In genomic region chr4:1755297-1755696, GRCh38 we compare ENCODE assay signal across 18 cellular contexts. TPM values are rescaled to one million over a fixed set of nuclear protein-coding genes. Genes with fewer than 3 reads are reported as not detected.
A peak's percentile ranks its signal among the peaks of the same experiment; 100 is the strongest.
DNase-seq lines count a peak whose midpoint lies in the region; ATAC-seq, FAIRE-seq and TF ChIP-seq lines count a peak whose summit lies in the region.
"Had no signal": no experiment of that assay in that cellular context is flagged by ENCODE, and none has a peak within 500 bp of the region (broad histone marks: within the 10 kb centered on the region; RNA-seq: fewer than 3 reads in every experiment).

No MANE protein-coding gene starts in this region.

- FAIRE-seq in HepG2 (lab: Jason Lieb, UNC) (no peak), GM19239 (lab: Jason Lieb, UNC) (no peak)
- FAIRE-seq: A549, GM12892, HTR-8/SVneo had no signal

- no peaks in the 10 kb centered on the region for H3K9me3 ChIP-seq in HepG2 (ENCODE audit: low read length)
- no peaks in the 10 kb centered on the region for H3K9me3 ChIP-seq in right lobe of liver
- H3K9me3 ChIP-seq in esophagus (ENCODE audit: control insufficient read depth in 2 of 2, insufficient read depth in 1 of 2, low read depth in 1 of 2, low read length in 1 of 2) = no peaks in the 10 kb centered on the region
- no peaks in the 10 kb centered on the region for H3K9me3 ChIP-seq in spleen
- H3K9me3 ChIP-seq in gastroesophageal sphincter = no peaks in the 10 kb centered on the region
- H3K9me3 ChIP-seq: A549, HAP-1 had no signal

- H2AFZ ChIP-seq in HepG2 (ENCODE audit: low read length) = no peak overlapping the region

- H3K4me3 ChIP-seq in HepG2 (replicated peaks in 1 of 3; ENCODE audit: insufficient read depth in 1 of 3, low read depth in 2 of 3, low read length in 3 of 3) (no peak overlapping the region), right lobe of liver (no peak overlapping the region), esophagus (ENCODE audit: low read depth in 1 of 2, low read length in 2 of 2) (no peak overlapping the region), spleen (no peak overlapping the region), gastroesophageal sphincter (no peak overlapping the region)
- H3K4me3 ChIP-seq: A549, HAP-1 had no signal

- H3K79me2 ChIP-seq in HepG2 (ENCODE audit: insufficient read depth, low read length) = no peaks in the 10 kb centered on the region

- no peak for TF ChIP-seq RAD21 in HepG2 (CRISPR knock-in tag; IDR thresholded peaks at IDR 0.05)

- no peak for TF ChIP-seq EP300 in HepG2 (IDR thresholded peaks at IDR 0.05; ENCODE audit: low read depth in 2 of 2, low read length in 2 of 2)
- no peak for TF ChIP-seq EP300 in HepG2 (CRISPR knock-in tag; IDR thresholded peaks at IDR 0.05; ENCODE audit: borderline replicate concordance)
- TF ChIP-seq EP300 in gastroesophageal sphincter (IDR thresholded peaks at IDR 0.05) = no peak

- H3K27ac ChIP-seq in HepG2 (ENCODE audit: extremely low read length, insufficient read depth, low read length) (no peak overlapping the region), right lobe of liver (no peak overlapping the region), esophagus (ENCODE audit: low read depth in 2 of 2, low read length in 1 of 2) (peak overlapping the region; percentile 8 to 95), spleen (peak overlapping the region in 6 of 8 donors; percentile 11 to 67 (median 40)), gastroesophageal sphincter (no peak overlapping the region)
- H3K27ac ChIP-seq: 22Rv1 had no signal

- WGBS in HepG2 (ENCODE audit: low lambda C conversion rate) = no CpG with 5 or more reads among the region's 17 CpGs
- no CpG with 5 or more reads among the region's 17 CpGs for WGBS in right lobe of liver (ENCODE audit: insufficient coverage, low coverage, low lambda C conversion rate, missing lambda C conversion rate)
- 81 to 82% methylated on average over 13 to 17 of the region's 17 CpGs for WGBS in esophagus, 2 donors
- 74 to 94% (median 82%) methylated on average over 3 to 17 of the region's 17 CpGs for WGBS in spleen, 5 donors
- 85% methylated on average over 9 of the region's 17 CpGs; no CpG with 5 or more reads in 1 of the 2 donors for WGBS in gastroesophageal sphincter (ENCODE audit: low coverage in 1 of 2), 2 donors

- CTCF ChIA-PET in HepG2 (lab: Yijun Ruan, JAX; ENCODE audit: low intra/inter-chr PET ratio, low total read pairs) = no interaction called here

- no peak overlapping the region for H3K4me2 ChIP-seq in HepG2 (ENCODE audit: low read depth, low read length)
- H3K4me2 ChIP-seq: A549 had no signal

- in situ Hi-C loops in HepG2 (cut with HindIII; ENCODE audit: extremely low pct_ligation_motif_present, low pct_unique_long_range_greater_than_20kb) = loop anchor here (10.0 kb wide), 1 partner anchor 50 kb away; no protein-coding TSS in a partner anchor

- no peak overlapping the region for H3K9ac ChIP-seq in HepG2 (ENCODE audit: insufficient read depth, low read depth, low read length)

- no peaks in the 10 kb centered on the region for H3K36me3 ChIP-seq in HepG2 (replicated peaks in 1 of 2; ENCODE audit: control insufficient read depth in 1 of 2, insufficient read depth in 2 of 2, low read length in 2 of 2)
- no peaks in the 10 kb centered on the region for H3K36me3 ChIP-seq in right lobe of liver
- H3K36me3 ChIP-seq in esophagus (ENCODE audit: control insufficient read depth in 2 of 2, insufficient read depth in 2 of 2, low read length in 1 of 2) = no peaks in the 10 kb centered on the region
- H3K36me3 ChIP-seq in spleen = no peaks in the 10 kb centered on the region
- H3K36me3 ChIP-seq in gastroesophageal sphincter = no peaks in the 10 kb centered on the region
- H3K36me3 ChIP-seq: HAP-1 had no signal

- intact Hi-C loops in HepG2 (cut with micrococcal nuclease; ENCODE audit: unreplicated experiment) (no loop called here), right lobe of liver (cut with DNase I) (loop anchor here in 1 of 2 donors (10.0 kb wide), 1 partner anchor 140 kb away; no protein-coding TSS in a partner anchor), spleen (cut with DNase I; ENCODE audit: low total_unique reads) (no loop called here)

- POLR2A ChIA-PET in HepG2 (lab: Yijun Ruan, JAX) = interaction anchor here (1.3 to 34.3 kb wide), 2 partner anchors 11 to 34 kb away, joined by 4 to 1258 read pairs; partner anchors contain the start of gene FGFR3

- H4K20me1 ChIP-seq in HepG2 (ENCODE audit: insufficient read depth, low read length) = no peaks in the 10 kb centered on the region

- BruUV-seq in HepG2 (replicated peaks; lab: Mats Ljungman, UMichigan) = no TSS peak

- TF ChIP-seq POLR2A in HepG2 (IDR thresholded peaks at IDR 0.05; ENCODE audit: insufficient read depth in 1 of 2, low read depth in 2 of 2, low read length in 2 of 2) (no peak), right lobe of liver (IDR thresholded peaks at IDR 0.05) (no peak), spleen (IDR thresholded peaks at IDR 0.05) (no peak), gastroesophageal sphincter (IDR thresholded peaks at IDR 0.05) (no peak)

- no peak for ATAC-seq in HepG2
- ATAC-seq in right lobe of liver = no peak
- ATAC-seq in gastroesophageal sphincter = no peak

- H3K27me3 ChIP-seq in HepG2 (ENCODE audit: control insufficient read depth in 1 of 2, insufficient read depth in 2 of 2, low read length in 2 of 2) (no peaks in the 10 kb centered on the region; a peak in 1 of 5 replicates), right lobe of liver (no peaks in the 10 kb centered on the region), esophagus (ENCODE audit: control insufficient read depth in 1 of 2, insufficient read depth in 2 of 2, low read length in 2 of 2) (no peaks in the 10 kb centered on the region), spleen (replicated peaks in 1 of 7) (peaks cover 0 to 15% (median 0%) of the 10 kb centered on the region in 7 donors), gastroesophageal sphincter (peaks cover 9% of the 10 kb centered on the region)

- peaks cover 95% of the 10 kb centered on the region for H3K4me1 ChIP-seq in HepG2 (ENCODE audit: insufficient read depth, low read length)
- H3K4me1 ChIP-seq in right lobe of liver = no peaks in the 10 kb centered on the region
- H3K4me1 ChIP-seq in esophagus (ENCODE audit: control insufficient read depth in 2 of 2, insufficient read depth in 2 of 2, low read length in 1 of 2) = peaks cover 22 to 70% of the 10 kb centered on the region in 2 donors
- peaks cover 17 to 62% (median 41%) of the 10 kb centered on the region in 6 donors for H3K4me1 ChIP-seq in spleen
- peaks cover 0 to 9% (median 0%) of the 10 kb centered on the region in 3 donors for H3K4me1 ChIP-seq in gastroesophageal sphincter
- H3K4me1 ChIP-seq: HAP-1 had no signal

- DNase-seq in HepG2 (ENCODE audit: low spot score) (no peak), right lobe of liver (no peak), spleen (no peak), NCI-H1417 (lab: John Stamatoyannopoulos, UW) (no peak), GM19239 (ENCODE audit: insufficient read length, low spot score) (no peak)
- DNase-seq: AML-193; CD4-positive, alpha-beta memory T cell; DMS153; DMS79; GDM1 had no signal

- no peak for TF ChIP-seq CTCF in HepG2 (CRISPR knock-in tag; IDR thresholded peaks at IDR 0.05)
- TF ChIP-seq CTCF in right lobe of liver (IDR thresholded peaks at IDR 0.05) = no peak
- TF ChIP-seq CTCF in spleen (IDR thresholded peaks at IDR 0.05 in 8 of 11, conservative IDR thresholded peaks at IDR 0.05 in 3 of 11) = no peak
- no peak for TF ChIP-seq CTCF in gastroesophageal sphincter (IDR thresholded peaks at IDR 0.05)

RNA-seq across cellular contexts. Expression of gene TACC3, which starts 34.0 kb away (rescaled TPM):
- total RNA-seq in HepG2 (2016; rRNA removed; fragmentation: Illumina TruSeq; extraction: Trizol) (21.2 and 35.4 TPM in 2 replicates), right lobe of liver (1 to 10 TPM; 2.2 to 5.7 (median 4.8) TPM), spleen (10 to 100 TPM; 33.3 to 84.4 (median 56.5) TPM), gastroesophageal sphincter (1 to 10 TPM; 6.0 to 8.2 (median 7.1) TPM)
- 9.8 and 10.0 TPM in 2 replicates for total RNA-seq in HepG2 (2016; cell fraction: cytosol; rRNA removed; fragmentation: Illumina TruSeq; extraction: Trizol; ENCODE audit: low read depth)
- 23.8 and 32.4 TPM in 2 replicates for total RNA-seq in HepG2 (2016; cell fraction: insoluble cytoplasmic fraction; rRNA removed; fragmentation: Illumina TruSeq; extraction: Trizol)
- total RNA-seq in HepG2 (2016; cell fraction: membrane; rRNA removed; fragmentation: Illumina TruSeq; extraction: Trizol) = 15.9 and 17.1 TPM in 2 replicates
- 24.3 and 29.3 TPM in 2 replicates for total RNA-seq in HepG2 (2016; cell fraction: nucleus; rRNA removed; fragmentation: Illumina TruSeq; extraction: Trizol)
- polyA plus RNA-seq in HepG2 (2011; rRNA removed) (15.7 and 20.3 TPM in 2 replicates), esophagus (10 to 100 TPM; 22.5 to 25.7 TPM), spleen (10 to 100 TPM; 49.7 to 56.6 (median 50.3) TPM)
- 8.7 and 16.8 TPM in 2 replicates for polyA plus RNA-seq in HepG2 (2011; cell fraction: cytosol; rRNA removed)
- polyA plus RNA-seq in HepG2 (2011; cell fraction: nucleus; rRNA removed) = 68.2 and 101 TPM in 2 replicates
- 16.3 and 27.3 TPM in 2 replicates for polyA plus RNA-seq in HepG2 (2012)
- polyA plus RNA-seq in HepG2 (2016; cell fraction: cytosol; fragmentation: Illumina TruSeq; extraction: Trizol; ENCODE audit: low read depth) = 5.5 and 6.4 TPM in 2 replicates
- 59.5 and 79.8 TPM in 2 replicates for polyA plus RNA-seq in HepG2 (2016; cell fraction: insoluble cytoplasmic fraction; fragmentation: Illumina TruSeq; extraction: Trizol; ENCODE audit: low read depth)
- polyA plus RNA-seq in HepG2 (2016; cell fraction: membrane; fragmentation: Illumina TruSeq; extraction: Trizol; ENCODE audit: low read depth) = 10.8 and 13.8 TPM in 2 replicates
- 133 and 138 TPM in 2 replicates for polyA plus RNA-seq in HepG2 (2016; cell fraction: nucleus; fragmentation: Illumina TruSeq; extraction: Trizol; ENCODE audit: insufficient read depth, low read depth)
- 12.7 and 22.2 TPM in 2 replicates for polyA minus RNA-seq in HepG2 (2011; rRNA and poly(A)+ RNA removed; ENCODE audit: low replicate concordance)
- 7.4 and 8.9 TPM in 2 replicates for polyA minus RNA-seq in HepG2 (2011; cell fraction: cytosol; rRNA and poly(A)+ RNA removed)
- 10.9 and 13.8 TPM in 2 replicates for polyA minus RNA-seq in HepG2 (2011; cell fraction: nucleus; rRNA and poly(A)+ RNA removed)

RNA-seq across cellular contexts. Expression of gene TMEM129, which starts 34.2 kb away (rescaled TPM):
- total RNA-seq in HepG2 (2016; rRNA removed; fragmentation: Illumina TruSeq; extraction: Trizol) = 15.5 and 25.8 TPM in 2 replicates
- 9.2 and 12.7 TPM in 2 replicates for total RNA-seq in HepG2 (2016; cell fraction: cytosol; rRNA removed; fragmentation: Illumina TruSeq; extraction: Trizol; ENCODE audit: low read depth)
- total RNA-seq in HepG2 (2016; cell fraction: insoluble cytoplasmic fraction; rRNA removed; fragmentation: Illumina TruSeq; extraction: Trizol) = 14.4 and 26.2 TPM in 2 replicates
- 28.5 and 34.5 TPM in 2 replicates for total RNA-seq in HepG2 (2016; cell fraction: membrane; rRNA removed; fragmentation: Illumina TruSeq; extraction: Trizol)
- 20.4 and 23.0 TPM in 2 replicates for total RNA-seq in HepG2 (2016; cell fraction: nucleus; rRNA removed; fragmentation: Illumina TruSeq; extraction: Trizol)
- polyA plus RNA-seq in HepG2 (2011; rRNA removed) = 19.0 and 36.1 TPM in 2 replicates
- polyA plus RNA-seq in HepG2 (2011; cell fraction: cytosol; rRNA removed) = 18.9 and 32.3 TPM in 2 replicates
- 79.1 and 84.6 TPM in 2 replicates for polyA plus RNA-seq in HepG2 (2011; cell fraction: nucleus; rRNA removed)
- 16.1 and 20.7 TPM in 2 replicates for polyA plus RNA-seq in HepG2 (2012)
- 9.4 and 10.4 TPM in 2 replicates for polyA plus RNA-seq in HepG2 (2016; cell fraction: cytosol; fragmentation: Illumina TruSeq; extraction: Trizol; ENCODE audit: low read depth)
- polyA plus RNA-seq in HepG2 (2016; cell fraction: insoluble cytoplasmic fraction; fragmentation: Illumina TruSeq; extraction: Trizol; ENCODE audit: low read depth) = 14.1 and 16.2 TPM in 2 replicates
- 21.6 and 23.3 TPM in 2 replicates for polyA plus RNA-seq in HepG2 (2016; cell fraction: membrane; fragmentation: Illumina TruSeq; extraction: Trizol; ENCODE audit: low read depth)
- polyA plus RNA-seq in HepG2 (2016; cell fraction: nucleus; fragmentation: Illumina TruSeq; extraction: Trizol; ENCODE audit: insufficient read depth, low read depth) = 36.1 and 41.5 TPM in 2 replicates
- 7.1 and 61.3 TPM in 2 replicates for polyA minus RNA-seq in HepG2 (2011; rRNA and poly(A)+ RNA removed; ENCODE audit: low replicate concordance)
- 18.8 and 21.5 TPM in 2 replicates for polyA minus RNA-seq in HepG2 (2011; cell fraction: cytosol; rRNA and poly(A)+ RNA removed)
- polyA minus RNA-seq in HepG2 (2011; cell fraction: nucleus; rRNA and poly(A)+ RNA removed) = 6.4 and 8.5 TPM in 2 replicates
- 10 to 100 TPM; 13.8 to 51.0 (median 25.4) TPM for total RNA-seq in right lobe of liver
- polyA plus RNA-seq in esophagus = 10 to 100 TPM; 21.8 to 25.6 TPM
- total RNA-seq in spleen = 10 to 100 TPM; 24.2 to 51.0 (median 34.7) TPM
- 10 to 100 TPM; 17.2 to 32.7 (median 21.9) TPM for polyA plus RNA-seq in spleen
- 10 to 100 TPM; 46.6 to 94.2 (median 64.6) TPM for total RNA-seq in gastroesophageal sphincter

RNA-seq across cellular contexts. Expression of gene FGFR3, which starts 37.8 kb away (rescaled TPM):
- total RNA-seq in HepG2 (2016; rRNA removed; fragmentation: Illumina TruSeq; extraction: Trizol) (40.2 and 103 TPM in 2 replicates), right lobe of liver (10 to 100 TPM; 14.3 to 30.0 (median 25.7) TPM), spleen (1 to 10 TPM; 1.6 to 7.5 (median 4.0) TPM), gastroesophageal sphincter (10 to 100 TPM in 1 of 4 donors, 1 to 10 TPM in 3; 1.4 to 17.7 (median 1.8) TPM)
- 18.3 and 22.4 TPM in 2 replicates for total RNA-seq in HepG2 (2016; cell fraction: cytosol; rRNA removed; fragmentation: Illumina TruSeq; extraction: Trizol; ENCODE audit: low read depth)
- total RNA-seq in HepG2 (2016; cell fraction: insoluble cytoplasmic fraction; rRNA removed; fragmentation: Illumina TruSeq; extraction: Trizol) = 38.7 and 106 TPM in 2 replicates
- total RNA-seq in HepG2 (2016; cell fraction: membrane; rRNA removed; fragmentation: Illumina TruSeq; extraction: Trizol) = 39.4 and 45.4 TPM in 2 replicates
- total RNA-seq in HepG2 (2016; cell fraction: nucleus; rRNA removed; fragmentation: Illumina TruSeq; extraction: Trizol) = 114 and 144 TPM in 2 replicates
- polyA plus RNA-seq in HepG2 (2011; rRNA removed) (109 and 159 TPM in 2 replicates), esophagus (100 to 1,000 TPM in 1 of 2 donors, 10 to 100 TPM in 1; 97.6 to 121 TPM), spleen (1 to 10 TPM; 1.0 to 4.8 (median 1.5) TPM)
- polyA plus RNA-seq in HepG2 (2011; cell fraction: cytosol; rRNA removed) = 87.8 and 132 TPM in 2 replicates
- 914 and 1,354 TPM in 2 replicates for polyA plus RNA-seq in HepG2 (2011; cell fraction: nucleus; rRNA removed)
- 127 and 140 TPM in 2 replicates for polyA plus RNA-seq in HepG2 (2012)
- polyA plus RNA-seq in HepG2 (2016; cell fraction: cytosol; fragmentation: Illumina TruSeq; extraction: Trizol; ENCODE audit: low read depth) = 6.7 and 7.6 TPM in 2 replicates
- polyA plus RNA-seq in HepG2 (2016; cell fraction: insoluble cytoplasmic fraction; fragmentation: Illumina TruSeq; extraction: Trizol; ENCODE audit: low read depth) = 36.5 and 42.1 TPM in 2 replicates
- polyA plus RNA-seq in HepG2 (2016; cell fraction: membrane; fragmentation: Illumina TruSeq; extraction: Trizol; ENCODE audit: low read depth) = 24.3 and 24.6 TPM in 2 replicates
- polyA plus RNA-seq in HepG2 (2016; cell fraction: nucleus; fragmentation: Illumina TruSeq; extraction: Trizol; ENCODE audit: insufficient read depth, low read depth) = 393 and 407 TPM in 2 replicates
- polyA minus RNA-seq in HepG2 (2011; rRNA and poly(A)+ RNA removed; ENCODE audit: low replicate concordance) = 7.3 and 222 TPM in 2 replicates
- 97.8 and 100 TPM in 2 replicates for polyA minus RNA-seq in HepG2 (2011; cell fraction: cytosol; rRNA and poly(A)+ RNA removed)
- polyA minus RNA-seq in HepG2 (2011; cell fraction: nucleus; rRNA and poly(A)+ RNA removed) = 130 and 153 TPM in 2 replicates
- polyA plus RNA-seq: CD14-positive monocyte; CD4-positive, alpha-beta memory T cell had no signal

RNA-seq across cellular contexts. Expression of gene SLBP, which starts 43.2 kb away (rescaled TPM):
- 104 and 131 TPM in 2 replicates for total RNA-seq in HepG2 (2016; rRNA removed; fragmentation: Illumina TruSeq; extraction: Trizol)
- total RNA-seq in HepG2 (2016; cell fraction: cytosol; rRNA removed; fragmentation: Illumina TruSeq; extraction: Trizol; ENCODE audit: low read depth) = 19.5 and 20.5 TPM in 2 replicates
- 103 and 128 TPM in 2 replicates for total RNA-seq in HepG2 (2016; cell fraction: insoluble cytoplasmic fraction; rRNA removed; fragmentation: Illumina TruSeq; extraction: Trizol)
- 43.3 and 44.2 TPM in 2 replicates for total RNA-seq in HepG2 (2016; cell fraction: membrane; rRNA removed; fragmentation: Illumina TruSeq; extraction: Trizol)
- 39.3 and 41.5 TPM in 2 replicates for total RNA-seq in HepG2 (2016; cell fraction: nucleus; rRNA removed; fragmentation: Illumina TruSeq; extraction: Trizol)
- polyA plus RNA-seq in HepG2 (2011; rRNA removed) = 29.8 and 43.9 TPM in 2 replicates
- polyA plus RNA-seq in HepG2 (2011; cell fraction: cytosol; rRNA removed) = 22.0 and 30.6 TPM in 2 replicates
- polyA plus RNA-seq in HepG2 (2011; cell fraction: nucleus; rRNA removed) = 12.8 and 13.8 TPM in 2 replicates
- 30.0 and 43.7 TPM in 2 replicates for polyA plus RNA-seq in HepG2 (2012)
- polyA plus RNA-seq in HepG2 (2016; cell fraction: cytosol; fragmentation: Illumina TruSeq; extraction: Trizol; ENCODE audit: low read depth) = 10.3 and 11.7 TPM in 2 replicates
- polyA plus RNA-seq in HepG2 (2016; cell fraction: insoluble cytoplasmic fraction; fragmentation: Illumina TruSeq; extraction: Trizol; ENCODE audit: low read depth) = 140 and 142 TPM in 2 replicates
- polyA plus RNA-seq in HepG2 (2016; cell fraction: membrane; fragmentation: Illumina TruSeq; extraction: Trizol; ENCODE audit: low read depth) = 24.5 and 24.6 TPM in 2 replicates
- polyA plus RNA-seq in HepG2 (2016; cell fraction: nucleus; fragmentation: Illumina TruSeq; extraction: Trizol; ENCODE audit: insufficient read depth, low read depth) = 69.4 and 73.3 TPM in 2 replicates
- polyA minus RNA-seq in HepG2 (2011; rRNA and poly(A)+ RNA removed; ENCODE audit: low replicate concordance) = 12.5 and 24.7 TPM in 2 replicates
- polyA minus RNA-seq in HepG2 (2011; cell fraction: cytosol; rRNA and poly(A)+ RNA removed) = 19.7 and 22.7 TPM in 2 replicates
- 10.8 and 13.7 TPM in 2 replicates for polyA minus RNA-seq in HepG2 (2011; cell fraction: nucleus; rRNA and poly(A)+ RNA removed)
- total RNA-seq in right lobe of liver = 10 to 100 TPM; 13.1 to 30.8 (median 14.7) TPM
- polyA plus RNA-seq in esophagus = 10 to 100 TPM; 24.9 to 38.5 TPM
- total RNA-seq in spleen = 10 to 100 TPM; 29.0 to 52.0 (median 34.4) TPM
- polyA plus RNA-seq in spleen = 10 to 100 TPM; 24.0 to 41.9 (median 35.0) TPM
- total RNA-seq in gastroesophageal sphincter = 10 to 100 TPM; 34.1 to 54.0 (median 38.6) TPM

Comparison
In these comparisons a context has a peak if more than half of its experiments do, and no peak if none do; other contexts are left out.
1. H3K27ac ChIP-seq: peak in esophagus (2 of 2) and spleen (6 of 8); none in HepG2 (single experiment), right lobe of liver (0 of 3) and gastroesophageal sphincter (0 of 4).